8 cellular contexts compared by ENCODE assay signal in genomic region chr17:39636927-39637736, GRCh38. TPM values are rescaled to one million over a fixed set of nuclear protein-coding genes. Genes with fewer than 3 reads are reported as not detected.
DNase-seq lines count a peak whose midpoint lies in the region; ATAC-seq and TF ChIP-seq lines count a peak whose summit lies in the region.

STARD3 (plus strand) TSS chr17:39637144; CDS start chr17:39653532, 16,388 bp downstream.

- peak within 1 kb of the TSS; percentile 92 for H3K4me3 Mint-ChIP-seq in activated CD8-positive, alpha-beta T cell treated with anti-CD3 and anti-CD28 coated beads, Interleukin-2, amount 10 ng/mL, durations not matched to agents 7 days and 5 days

- H3K36me3 ChIP-seq in BLaER1 = peaks cover 7% of the 10 kb centered on the region; the same call in 1 of the 2 replicates
- H3K36me3 ChIP-seq in ectodermal cell (ENCODE audit: control insufficient read depth, insufficient read depth, low read length) = no peaks in the 10 kb centered on the region
- no peaks in the 10 kb centered on the region for H3K36me3 ChIP-seq in lung (ENCODE audit: control insufficient read depth in 2 of 2, insufficient read depth in 2 of 2, low read length in 2 of 2)

- H3K4me1 Mint-ChIP-seq in activated CD8-positive, alpha-beta T cell treated with anti-CD3 and anti-CD28 coated beads, Interleukin-2, amount 10 ng/mL, durations not matched to agents 7 days and 5 days (ENCODE audit: low read depth) = peaks cover 68% of the 10 kb centered on the region

- H3K27me3 ChIP-seq in BLaER1 = no peaks in the 10 kb centered on the region
- H3K27me3 ChIP-seq in ectodermal cell (ENCODE audit: control insufficient read depth, insufficient read depth, low read length, poor library complexity, severe bottlenecking) = no peaks in the 10 kb centered on the region
- no peaks in the 10 kb centered on the region for H3K27me3 ChIP-seq in lung (ENCODE audit: control insufficient read depth, insufficient read depth)

- H3K9me3 Mint-ChIP-seq in activated CD8-positive, alpha-beta T cell treated with anti-CD3 and anti-CD28 coated beads, Interleukin-2, amount 10 ng/mL, durations not matched to agents 7 days and 5 days (ENCODE audit: insufficient read depth) = no peaks in the 10 kb centered on the region

- H3K27ac ChIP-seq in BLaER1 (peak within 1 kb of the TSS; percentile 94), ectodermal cell (ENCODE audit: insufficient read depth, low read depth, low read length, poor library complexity, severe bottlenecking) (no peak within 1 kb of the TSS), lung (ENCODE audit: low read depth in 1 of 2, low read length in 1 of 2) (peak within 1 kb of the TSS; percentile 93 to 97)

- peak within 1 kb of the TSS; percentile 81 for H3K27ac Mint-ChIP-seq in activated CD8-positive, alpha-beta T cell treated with anti-CD3 and anti-CD28 coated beads, Interleukin-2, amount 10 ng/mL, durations not matched to agents 7 days and 5 days

- peak; percentile 97 for DNase-seq in GM19240 (ENCODE audit: insufficient read length, low spot score)
- DNase-seq in NCI-H82 (lab: John Stamatoyannopoulos, UW) = peak; percentile 91
- peak; percentile 94 for DNase-seq in activated CD8-positive, alpha-beta T cell treated with anti-CD3 and anti-CD28 coated beads, Interleukin-2, amount 10 ng/mL, durations not matched to agents 7 days and 5 days
- peak; percentile 91 for DNase-seq in lung (ENCODE audit: low spot score)
- DNase-seq in stimulated activated CD4-positive, alpha-beta T cell treated with anti-CD3 and anti-CD28 coated beads, TNF-alpha, amount 100 ng/mL, for 1 hour (ENCODE audit: low read depth in 3 of 3, low spot score in 1 of 3) = peak; percentile 72 to 89 (median 73)

- peak within 1 kb of the TSS; percentile 94 for H3K4me2 ChIP-seq in BLaER1

- WGBS in ectodermal cell, 2 experiments = 0 to 1% methylated on average over 68 of the region's 69 CpGs
- WGBS in lung, 2 donors = 0% methylated on average over 64 to 69 of the region's 69 CpGs

- H3K9me3 ChIP-seq in BLaER1 (no peaks in the 10 kb centered on the region), ectodermal cell (ENCODE audit: control insufficient read depth, low read length) (no peaks in the 10 kb centered on the region), lung (ENCODE audit: control insufficient read depth in 2 of 2, insufficient read depth in 1 of 2, low read length in 1 of 2) (no peaks in the 10 kb centered on the region)

- H3K4me1 ChIP-seq in BLaER1 (peaks cover 86% of the 10 kb centered on the region), ectodermal cell (ENCODE audit: control insufficient read depth, insufficient read depth, low read length) (peaks cover 35% of the 10 kb centered on the region), lung (ENCODE audit: control insufficient read depth in 2 of 2, insufficient read depth in 2 of 2, low read length in 2 of 2) (peaks cover 15 to 36% of the 10 kb centered on the region in 2 donors)

- CTCF ChIA-PET in activated CD8-positive, alpha-beta T cell treated with anti-CD3 and anti-CD28 coated beads, Interleukin-2, amount 10 ng/mL, durations not matched to agents 7 days and 5 days (lab: Charles Lee) = interaction anchor here (1.2 to 10.6 kb wide), 6 partner anchors 16 to 93 kb away, joined by 5 to 115 read pairs (median 8); partner anchors contain the start of genes MIEN1 and PNMT

- H3K9ac ChIP-seq in BLaER1 = peak within 1 kb of the TSS; percentile 89

- H3K4me3 ChIP-seq in BLaER1 (peak within 1 kb of the TSS; percentile 85), ectodermal cell (ENCODE audit: insufficient read depth, low read depth, low read length) (peak within 1 kb of the TSS; percentile 69), lung (peak within 1 kb of the TSS; percentile 69)

- peak; percentile 60 for ATAC-seq in HG03565 (IDR thresholded peaks at IDR 0.05; ENCODE audit: unreplicated experiment)
- peak; percentile 90 for ATAC-seq in activated CD8-positive, alpha-beta T cell treated with anti-CD3 and anti-CD28 coated beads, Interleukin-2, amount 10 ng/mL, durations not matched to agents 7 days and 5 days
- peak; percentile 93 for ATAC-seq in lung (ENCODE audit: insufficient read depth, low FRiP score)

- TF ChIP-seq CTCF in lung (IDR thresholded peaks at IDR 0.05; ENCODE audit: control extremely low read depth, extremely low read depth) = no peak

- POLR2A ChIA-PET in activated CD8-positive, alpha-beta T cell treated with anti-CD3 and anti-CD28 coated beads, Interleukin-2, amount 10 ng/mL, durations not matched to agents 7 days and 5 days (lab: Charles Lee) = interaction anchor here (0.7 to 1.1 kb wide), 3 partner anchors 11 to 117 kb away, joined by 3 to 5 read pairs (median 4); no protein-coding TSS in a partner anchor

- no peaks in the 10 kb centered on the region for H3K27me3 Mint-ChIP-seq in activated CD8-positive, alpha-beta T cell treated with anti-CD3 and anti-CD28 coated beads, Interleukin-2, amount 10 ng/mL, durations not matched to agents 7 days and 5 days (ENCODE audit: low read depth)

- H4K20me1 ChIP-seq in BLaER1 = peaks cover 44% of the 10 kb centered on the region

- H3K36me3 Mint-ChIP-seq in activated CD8-positive, alpha-beta T cell treated with anti-CD3 and anti-CD28 coated beads, Interleukin-2, amount 10 ng/mL, durations not matched to agents 7 days and 5 days (ENCODE audit: low read depth) = peaks cover 10% of the 10 kb centered on the region

RNA-seq across cellular contexts. Expression of gene STARD3, which starts in this region (rescaled TPM):
- total RNA-seq in activated CD8-positive, alpha-beta T cell treated with anti-CD3 and anti-CD28 coated beads, Interleukin-2, amount 10 ng/mL, durations not matched to agents 7 days and 5 days = 10 to 100 TPM; 69.0 to 72.1 TPM
- 61.1 TPM for polyA plus RNA-seq in ectodermal cell (2013, experiment 1 of 4)
- polyA plus RNA-seq in ectodermal cell (2013, experiment 2 of 4) = 56.5 TPM
- polyA plus RNA-seq in ectodermal cell (2013, experiment 3 of 4) = 39.6 TPM
- 43.2 TPM for polyA plus RNA-seq in ectodermal cell (2013, experiment 4 of 4)
- total RNA-seq in lung = 10 to 100 TPM; 27.4 to 63.4 TPM
- polyA plus RNA-seq in lung = 10 to 100 TPM; 66.3 to 79.7 TPM
